8 cellular contexts compared by ENCODE assay signal in the genomic region with DNA sequence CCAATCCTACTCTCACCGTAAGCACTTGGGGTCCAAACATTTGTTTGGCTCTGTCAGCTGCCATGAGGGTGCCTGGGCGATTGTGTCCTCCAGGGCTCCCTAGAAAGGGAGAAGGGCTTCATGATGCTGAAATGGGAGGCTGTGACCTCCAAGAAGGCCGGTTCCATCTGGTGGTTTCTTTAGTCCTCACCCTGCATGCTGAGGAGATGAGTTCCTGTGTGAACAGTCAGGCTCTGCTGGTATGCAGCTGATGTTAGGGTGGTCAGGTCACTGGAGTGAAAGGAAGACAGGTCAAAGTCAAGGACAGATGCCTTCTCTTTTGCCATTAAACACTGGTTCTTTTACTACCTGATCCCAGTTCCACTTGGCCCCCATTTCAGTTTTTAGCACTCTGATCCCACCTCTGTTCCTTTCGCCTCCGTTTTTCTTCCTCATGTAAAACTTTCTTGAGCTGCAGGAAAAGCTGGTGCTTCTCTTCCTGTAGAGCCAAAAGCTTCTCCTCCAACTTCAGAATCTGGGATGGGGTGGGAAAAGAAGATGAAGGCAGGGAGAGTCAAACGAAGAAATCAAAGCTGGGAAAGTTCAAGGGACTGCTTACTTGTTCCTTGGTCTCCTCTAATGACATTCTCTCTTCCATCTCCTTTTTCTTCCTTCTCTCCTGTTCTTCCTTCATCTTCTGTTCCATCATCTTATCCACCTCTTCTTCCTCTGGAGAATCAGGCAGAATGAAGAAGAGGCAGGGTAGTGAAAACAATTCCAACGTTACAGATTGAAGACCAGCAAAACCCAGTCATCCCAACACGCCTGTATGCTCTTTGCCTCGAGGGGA. TPM values are rescaled to one million over a fixed set of nuclear protein-coding genes. Genes with fewer than 3 reads are reported as not detected.
DNase-seq lines count a peak whose midpoint lies in the region; ATAC-seq, FAIRE-seq and TF ChIP-seq lines count a peak whose summit lies in the region.

No MANE protein-coding gene starts in this region.

- peak overlapping the region; percentile 65 for H3K27ac ChIP-seq in AG04450 (ENCODE audit: low read depth, low read length)
- H3K27ac ChIP-seq in GM12878 (ENCODE audit: control insufficient read depth, insufficient read depth): peak overlapping the region; percentile 86
- peak overlapping the region; percentile 67 for H3K27ac ChIP-seq in mesodermal cell (ENCODE audit: low read depth, low read length, severe bottlenecking)

- intact Hi-C loops in GM12878 (cut with micrococcal nuclease; ENCODE audit: unreplicated experiment): no loop called here

- TF ChIP-seq RAD21 in GM12878 (IDR thresholded peaks at IDR 0.05; ENCODE audit: insufficient read depth, low read depth, low read length): no peak

- H3K4me3 ChIP-seq in AG04450 (ENCODE audit: low read depth, low read length) (peak overlapping the region; percentile 86), GM12878 (peak overlapping the region; percentile 84), mesodermal cell (ENCODE audit: extremely low read depth, insufficient read depth, low read length, poor library complexity, severe bottlenecking) (peak overlapping the region; percentile 64)

- DNase-seq in AG04450 (ENCODE audit: low read depth, low spot score): no peak
- peak; percentile 45 for DNase-seq in HT1080 (ENCODE audit: low read depth)
- no peak for DNase-seq in GM12878 (ENCODE audit: low read depth, low spot score)
- DNase-seq in NCI-H2029 treated with DMSO at 0.1 percent for 48 hours (lab: John Stamatoyannopoulos, UW): no peak
- no peak for DNase-seq in GM13977 (ENCODE audit: low spot score)
- DNase-seq in NCI-H524 (lab: John Stamatoyannopoulos, UW): no peak

- TF ChIP-seq CTCF in AG04450 (IDR thresholded peaks at IDR 0.05; ENCODE audit: low read depth, low read length) (no peak), GM12878 (IDR thresholded peaks at IDR 0.05 in 2 of 3, conservative IDR thresholded peaks at IDR 0.05 in 1 of 3; ENCODE audit: control insufficient read depth in 2 of 3, extremely low read depth in 1 of 3, insufficient read depth in 1 of 3, low read depth in 3 of 3, low read length in 3 of 3) (no peak), GM13977 (IDR thresholded peaks at IDR 0.05; ENCODE audit: extremely low read depth, insufficient read depth, missing control alignments) (no peak)

- peaks cover 21% of the 10 kb centered on the region for H4K20me1 ChIP-seq in GM12878 (ENCODE audit: control insufficient read depth, insufficient read depth)

- SMC1A ChIA-PET in GM12878 (lab: Charles Lee; ENCODE audit: uncharacterized antibody, unreplicated experiment): interaction anchor here (0.8 kb wide), 1 partner anchor 30 kb away, joined by 5 read pairs; no protein-coding TSS in a partner anchor

- 17% methylated on average over 9 of the region's 9 CpGs for WGBS in GM12878 (ENCODE audit: insufficient coverage, insufficient replicate concordance, low lambda C conversion rate, missing lambda C conversion rate)
- WGBS in mesodermal cell (ENCODE audit: insufficient coverage in 2 of 2), 2 experiments: 33 to 55% methylated on average over 4 to 7 of the region's 9 CpGs

- H3K36me3 ChIP-seq in GM12878 (ENCODE audit: control insufficient read depth in 2 of 2, insufficient read depth in 2 of 2, low read length in 1 of 2): peaks cover 35 to 36% of the 10 kb centered on the region in 2 experiments
- H3K36me3 ChIP-seq in mesodermal cell (ENCODE audit: control insufficient read depth, insufficient read depth, low read length): peaks cover 79% of the 10 kb centered on the region

- H3K9ac ChIP-seq in GM12878 (ENCODE audit: control insufficient read depth, insufficient read depth, low read length): peak overlapping the region; percentile 83

- H3K9me3 ChIP-seq in AG04450 (ENCODE audit: control insufficient read depth, insufficient read depth, low read length) (peaks cover 2% of the 10 kb centered on the region; the same call in 1 of the 2 replicates), GM12878 (replicated peaks; ENCODE audit: control insufficient read depth, insufficient read depth, low read length) (no peaks in the 10 kb centered on the region), mesodermal cell (ENCODE audit: control insufficient read depth, low read length) (no peaks in the 10 kb centered on the region)

- TF ChIP-seq EP300 in GM12878 (IDR thresholded peaks at IDR 0.05; ENCODE audit: borderline replicate concordance in 1 of 2, control insufficient read depth in 1 of 2, low read depth in 2 of 2, low read length in 2 of 2): no peak

- RAD21 ChIA-PET in GM12878 (lab: Charles Lee; ENCODE audit: unreplicated experiment): no interaction called here

- TF ChIP-seq POLR2A in GM12878 (IDR thresholded peaks at IDR 0.05; ENCODE audit: low read depth, low read length): peak; percentile 50

- no peak overlapping the region for H2AFZ ChIP-seq in GM12878 (ENCODE audit: control insufficient read depth, low read depth, low read length)

- TSS peak; percentile 80 for BruUV-seq in GM12878 (replicated peaks; lab: Mats Ljungman, UMichigan)

- CTCF ChIA-PET in AG04450 (lab: Charles Lee) (interaction anchor here (0.8 to 2.1 kb wide), 2 partner anchors 11 to 34 kb away, joined by 3 to 8 read pairs; no protein-coding TSS in a partner anchor), GM12878 (lab: Yijun Ruan, JAX) (interaction anchor here (0.9 to 1.1 kb wide), 2 partner anchors 191 to 373 kb away, joined by 3 read pairs; partner anchors contain the start of gene TP53)

- ATAC-seq in GM12878 (peak; percentile 18), HG03025 (IDR thresholded peaks at IDR 0.05; ENCODE audit: low FRiP score, unreplicated experiment) (no peak)

- FAIRE-seq in GM12878 (lab: Jason Lieb, UNC): no peak

- peaks cover 43% of the 10 kb centered on the region for H3K79me2 ChIP-seq in GM12878 (ENCODE audit: control insufficient read depth, insufficient read depth, low read length)

- H3K27me3 ChIP-seq in AG04450 (ENCODE audit: control insufficient read depth, insufficient read depth, low read length): no peaks in the 10 kb centered on the region
- no peaks in the 10 kb centered on the region for H3K27me3 ChIP-seq in GM12878 (replicated peaks in 1 of 2; ENCODE audit: control insufficient read depth in 2 of 2, insufficient read depth in 2 of 2, low read length in 1 of 2)

- in situ Hi-C loops in GM12878 (cut with MboI) (no loop called here), GM13977 (cut with MboI; ENCODE audit: low pct_unique_long_range_greater_than_20kb, low sequenced_read_pairs, unreplicated experiment) (no loop called here)

- H3K4me1 ChIP-seq in GM12878 (ENCODE audit: control insufficient read depth, insufficient read depth, low read length): peaks cover 24% of the 10 kb centered on the region
- H3K4me1 ChIP-seq in mesodermal cell (ENCODE audit: control insufficient read depth, insufficient read depth, low read length, poor library complexity, severe bottlenecking): peaks cover 34% of the 10 kb centered on the region

- peak overlapping the region; percentile 95 for H3K4me2 ChIP-seq in GM12878 (ENCODE audit: control insufficient read depth, insufficient read depth)

- POLR2A ChIA-PET in AG04450 (lab: Yijun Ruan, JAX): interaction anchor here (1.6 to 3.6 kb wide), 2 partner anchors 16 to 33 kb away, joined by 5 to 17 read pairs; partner anchors contain the start of genes NEURL4 and SLC2A4
- POLR2A ChIA-PET in GM12878 (lab: Charles Lee): interaction anchor here (0.6 to 1.7 kb wide), 5 partner anchors 15 to 963 kb away, joined by 3 to 7 read pairs (median 3); partner anchors contain the start of gene NEURL4

RNA-seq across cellular contexts. Expression of gene GPS2, which starts 1.1 kb away (rescaled TPM):
- polyA plus RNA-seq in AG04450 (2011; rRNA removed) (21.5 and 22.2 TPM in 2 replicates), GM12878 (2011; rRNA removed) (10.1 and 10.2 TPM in 2 replicates), GM12878 (2014; fragmentation: Illumina TruSeq; extraction: Trizol) (35.4 and 46.7 TPM in 2 replicates), GM12878 (2014; fragmentation: Nextera tagmentation; extraction: Ambion mirVana) (10 to 100 TPM; 18.4 to 26.0 TPM), GM12878 (2014; rRNA removed) (38.3 and 44.5 TPM in 2 replicates), GM12878 (2016; fragmentation: Nextera tagmentation; extraction: Ambion mirVana) (10 to 100 TPM; 91.6 to 96.4 TPM)
- 30.0 and 42.0 TPM in 2 replicates for polyA minus RNA-seq in AG04450 (2011; rRNA and poly(A)+ RNA removed)
- total RNA-seq in HT1080 (2014; rRNA removed; shearing (Covaris generic)): 125 and 135 TPM in 2 replicates
- 90.9 and 91.5 TPM in 2 replicates for polyA plus RNA-seq in HT1080 (2015; cell fraction: cytosol; rRNA removed)
- 107 and 110 TPM in 2 replicates for polyA plus RNA-seq in HT1080 (2015; cell fraction: nucleus; rRNA removed)
- 25.1 and 29.8 TPM in 2 replicates for total RNA-seq in GM12878 (2013; cell fraction: nucleolus; rRNA removed)
- total RNA-seq in GM12878 (2014; rRNA removed) (42.4 and 58.2 TPM in 2 replicates), GM12878 (2014; rRNA removed; fragmentation: Illumina TruSeq; extraction: Trizol) (32.2 and 35.8 TPM in 2 replicates), GM12878 (2021) (44.2 and 50.7 TPM in 2 replicates)
- 36.6 TPM for polyA plus RNA-seq in GM12878 (2011; ENCODE audit: low read depth)
- polyA plus RNA-seq in GM12878 (2011; cell fraction: cytosol; rRNA removed): 24.7 and 25.9 TPM in 2 replicates
- polyA plus RNA-seq in GM12878 (2011; cell fraction: nucleus; rRNA removed): 132 and 133 TPM in 2 replicates
- 35.8 and 45.2 TPM in 2 replicates for polyA plus RNA-seq in GM12878 (2012)
- 11.0 and 26.7 TPM in 2 replicates for polyA minus RNA-seq in GM12878 (2011; rRNA and poly(A)+ RNA removed)
- polyA minus RNA-seq in GM12878 (2011; cell fraction: cytosol; rRNA and poly(A)+ RNA removed): 7.5 and 11.1 TPM in 2 replicates
- 24.3 and 29.8 TPM in 2 replicates for polyA minus RNA-seq in GM12878 (2011; cell fraction: nucleus; rRNA and poly(A)+ RNA removed)
- polyA plus RNA-seq in mesodermal cell (2013, experiment 1 of 2): 42.5 TPM
- polyA plus RNA-seq in mesodermal cell (2013, experiment 2 of 2): 44.6 TPM

RNA-seq across cellular contexts. Expression of gene EIF5A, which starts 6.7 kb away (rescaled TPM):
- polyA plus RNA-seq in AG04450 (2011; rRNA removed) (466 and 469 TPM in 2 replicates), GM12878 (2011; rRNA removed) (726 and 811 TPM in 2 replicates), GM12878 (2014; fragmentation: Illumina TruSeq; extraction: Trizol) (601 and 1,090 TPM in 2 replicates), GM12878 (2014; fragmentation: Nextera tagmentation; extraction: Ambion mirVana) (10 to 100 TPM; 26.5 to 85.5 TPM), GM12878 (2014; rRNA removed) (1,043 and 1,146 TPM in 2 replicates), GM12878 (2016; fragmentation: Nextera tagmentation; extraction: Ambion mirVana) (1,000 to 10,000 TPM; 1,758 to 1,792 TPM)
- 754 and 776 TPM in 2 replicates for polyA minus RNA-seq in AG04450 (2011; rRNA and poly(A)+ RNA removed)
- total RNA-seq in HT1080 (2014; rRNA removed; shearing (Covaris generic)): 1,448 and 1,578 TPM in 2 replicates
- polyA plus RNA-seq in HT1080 (2015; cell fraction: cytosol; rRNA removed): 1,385 and 1,785 TPM in 2 replicates
- polyA plus RNA-seq in HT1080 (2015; cell fraction: nucleus; rRNA removed): 681 and 724 TPM in 2 replicates
- 66.1 and 66.2 TPM in 2 replicates for total RNA-seq in GM12878 (2013; cell fraction: nucleolus; rRNA removed)
- total RNA-seq in GM12878 (2014; rRNA removed) (764 and 846 TPM in 2 replicates), GM12878 (2014; rRNA removed; fragmentation: Illumina TruSeq; extraction: Trizol) (565 and 610 TPM in 2 replicates), GM12878 (2021) (1,049 and 1,070 TPM in 2 replicates)
- polyA plus RNA-seq in GM12878 (2011; ENCODE audit: low read depth): 441 TPM
- 741 and 975 TPM in 2 replicates for polyA plus RNA-seq in GM12878 (2011; cell fraction: cytosol; rRNA removed)
- polyA plus RNA-seq in GM12878 (2011; cell fraction: nucleus; rRNA removed): 506 and 552 TPM in 2 replicates
- polyA plus RNA-seq in GM12878 (2012): 514 and 661 TPM in 2 replicates
- polyA minus RNA-seq in GM12878 (2011; rRNA and poly(A)+ RNA removed): 893 and 1,007 TPM in 2 replicates
- 364 and 457 TPM in 2 replicates for polyA minus RNA-seq in GM12878 (2011; cell fraction: cytosol; rRNA and poly(A)+ RNA removed)
- polyA minus RNA-seq in GM12878 (2011; cell fraction: nucleus; rRNA and poly(A)+ RNA removed): 139 and 221 TPM in 2 replicates
- 680 TPM for polyA plus RNA-seq in mesodermal cell (2013, experiment 1 of 2)
- polyA plus RNA-seq in mesodermal cell (2013, experiment 2 of 2): 593 TPM

RNA-seq across cellular contexts. Expression of gene NEURL4, which starts 15.0 kb away (rescaled TPM):
- 7.3 and 9.6 TPM in 2 replicates for polyA plus RNA-seq in AG04450 (2011; rRNA removed)
- 18.4 and 25.8 TPM in 2 replicates for polyA minus RNA-seq in AG04450 (2011; rRNA and poly(A)+ RNA removed)
- 20.7 TPM in 2 replicates for total RNA-seq in HT1080 (2014; rRNA removed; shearing (Covaris generic))
- polyA plus RNA-seq in HT1080 (2015; cell fraction: cytosol; rRNA removed): 7.3 and 8.2 TPM in 2 replicates
- 74.5 and 82.3 TPM in 2 replicates for polyA plus RNA-seq in HT1080 (2015; cell fraction: nucleus; rRNA removed)
- total RNA-seq in GM12878 (2013; cell fraction: nucleolus; rRNA removed): 37.7 and 42.5 TPM in 2 replicates
- 12.5 and 16.0 TPM in 2 replicates for total RNA-seq in GM12878 (2014; rRNA removed)
- 8.2 and 8.7 TPM in 2 replicates for total RNA-seq in GM12878 (2014; rRNA removed; fragmentation: Illumina TruSeq; extraction: Trizol)
- 32.7 and 41.9 TPM in 2 replicates for total RNA-seq in GM12878 (2021)
- polyA plus RNA-seq in GM12878 (2011; ENCODE audit: low read depth): 8.0 TPM
- 6.1 and 11.3 TPM in 2 replicates for polyA plus RNA-seq in GM12878 (2011; rRNA removed)
- 13.5 and 14.1 TPM in 2 replicates for polyA plus RNA-seq in GM12878 (2011; cell fraction: cytosol; rRNA removed)
- 156 and 203 TPM in 2 replicates for polyA plus RNA-seq in GM12878 (2011; cell fraction: nucleus; rRNA removed)
- polyA plus RNA-seq in GM12878 (2012): 18.3 and 19.2 TPM in 2 replicates
- 9.1 and 14.2 TPM in 2 replicates for polyA plus RNA-seq in GM12878 (2014; fragmentation: Illumina TruSeq; extraction: Trizol)
- polyA plus RNA-seq in GM12878 (2014; fragmentation: Nextera tagmentation; extraction: Ambion mirVana): under 1 TPM; 0.03 to 0.26 TPM
- polyA plus RNA-seq in GM12878 (2014; rRNA removed): 25.2 and 33.0 TPM in 2 replicates
- polyA plus RNA-seq in GM12878 (2016; fragmentation: Nextera tagmentation; extraction: Ambion mirVana): 1 to 10 TPM; 2.9 to 3.6 TPM
- polyA minus RNA-seq in GM12878 (2011; rRNA and poly(A)+ RNA removed): 14.3 and 14.5 TPM in 2 replicates
- polyA minus RNA-seq in GM12878 (2011; cell fraction: cytosol; rRNA and poly(A)+ RNA removed): 5.2 and 10.1 TPM in 2 replicates
- 39.9 and 57.1 TPM in 2 replicates for polyA minus RNA-seq in GM12878 (2011; cell fraction: nucleus; rRNA and poly(A)+ RNA removed)
- 22.1 TPM for polyA plus RNA-seq in mesodermal cell (2013, experiment 1 of 2)
- polyA plus RNA-seq in mesodermal cell (2013, experiment 2 of 2): 17.0 TPM

RNA-seq across cellular contexts. Expression of gene YBX2, which starts 19.7 kb away (rescaled TPM):
- polyA plus RNA-seq in AG04450 (2011; rRNA removed) (0.02 TPM in 1 of 2 replicates, not detected in the other), GM12878 (2011; rRNA removed) (not detected in 2 replicates), GM12878 (2014; fragmentation: Illumina TruSeq; extraction: Trizol) (not detected in 2 replicates), GM12878 (2014; fragmentation: Nextera tagmentation; extraction: Ambion mirVana) (not detected), GM12878 (2014; rRNA removed) (not detected in 2 replicates), GM12878 (2016; fragmentation: Nextera tagmentation; extraction: Ambion mirVana) (not detected)
- not detected in 2 replicates for polyA minus RNA-seq in AG04450 (2011; rRNA and poly(A)+ RNA removed)
- not detected in 2 replicates for total RNA-seq in HT1080 (2014; rRNA removed; shearing (Covaris generic))
- not detected in 2 replicates for polyA plus RNA-seq in HT1080 (2015; cell fraction: cytosol; rRNA removed)
- polyA plus RNA-seq in HT1080 (2015; cell fraction: nucleus; rRNA removed): not detected in 2 replicates
- total RNA-seq in GM12878 (2013; cell fraction: nucleolus; rRNA removed): not detected in 2 replicates
- total RNA-seq in GM12878 (2014; rRNA removed) (not detected in 2 replicates), GM12878 (2014; rRNA removed; fragmentation: Illumina TruSeq; extraction: Trizol) (not detected in 2 replicates), GM12878 (2021) (not detected in 2 replicates)
- not detected for polyA plus RNA-seq in GM12878 (2011; ENCODE audit: low read depth)
- polyA plus RNA-seq in GM12878 (2011; cell fraction: cytosol; rRNA removed): not detected in 2 replicates
- polyA plus RNA-seq in GM12878 (2011; cell fraction: nucleus; rRNA removed): not detected in 2 replicates
- polyA plus RNA-seq in GM12878 (2012): 0.08 TPM in 1 of 2 replicates, not detected in the other
- polyA minus RNA-seq in GM12878 (2011; rRNA and poly(A)+ RNA removed): not detected in 2 replicates
- polyA minus RNA-seq in GM12878 (2011; cell fraction: cytosol; rRNA and poly(A)+ RNA removed): not detected in 2 replicates
- polyA minus RNA-seq in GM12878 (2011; cell fraction: nucleus; rRNA and poly(A)+ RNA removed): not detected in 2 replicates
- polyA plus RNA-seq in mesodermal cell (2013, experiment 1 of 2): 2.2 TPM
- 2.4 TPM for polyA plus RNA-seq in mesodermal cell (2013, experiment 2 of 2)

RNA-seq across cellular contexts. Expression of gene ACAP1, which starts 22.2 kb away (rescaled TPM):
- 0.35 and 0.74 TPM in 2 replicates for polyA plus RNA-seq in AG04450 (2011; rRNA removed)
- 0.09 and 0.22 TPM in 2 replicates for polyA minus RNA-seq in AG04450 (2011; rRNA and poly(A)+ RNA removed)
- total RNA-seq in HT1080 (2014; rRNA removed; shearing (Covaris generic)): 0.90 and 2.2 TPM in 2 replicates
- 0.65 and 0.76 TPM in 2 replicates for polyA plus RNA-seq in HT1080 (2015; cell fraction: cytosol; rRNA removed)
- polyA plus RNA-seq in HT1080 (2015; cell fraction: nucleus; rRNA removed): 2.2 and 3.3 TPM in 2 replicates
- 152 and 161 TPM in 2 replicates for total RNA-seq in GM12878 (2013; cell fraction: nucleolus; rRNA removed)
- total RNA-seq in GM12878 (2014; rRNA removed): 120 and 140 TPM in 2 replicates
- total RNA-seq in GM12878 (2014; rRNA removed; fragmentation: Illumina TruSeq; extraction: Trizol): 65.4 and 66.6 TPM in 2 replicates
- total RNA-seq in GM12878 (2021): 245 and 257 TPM in 2 replicates
- 123 TPM for polyA plus RNA-seq in GM12878 (2011; ENCODE audit: low read depth)
- polyA plus RNA-seq in GM12878 (2011; rRNA removed): 64.6 and 95.4 TPM in 2 replicates
- polyA plus RNA-seq in GM12878 (2011; cell fraction: cytosol; rRNA removed): 94.0 and 108 TPM in 2 replicates
- 250 and 276 TPM in 2 replicates for polyA plus RNA-seq in GM12878 (2011; cell fraction: nucleus; rRNA removed)
- 149 and 170 TPM in 2 replicates for polyA plus RNA-seq in GM12878 (2012)
- polyA plus RNA-seq in GM12878 (2014; fragmentation: Illumina TruSeq; extraction: Trizol): 32.7 and 72.6 TPM in 2 replicates
- 10 to 100 TPM in 1 of 2 experiments, 1 to 10 TPM in 1; 5.7 to 25.2 TPM for polyA plus RNA-seq in GM12878 (2014; fragmentation: Nextera tagmentation; extraction: Ambion mirVana)
- 143 and 159 TPM in 2 replicates for polyA plus RNA-seq in GM12878 (2014; rRNA removed)
- 100 to 1,000 TPM; 148 TPM for polyA plus RNA-seq in GM12878 (2016; fragmentation: Nextera tagmentation; extraction: Ambion mirVana)
- polyA minus RNA-seq in GM12878 (2011; rRNA and poly(A)+ RNA removed): 48.6 and 107 TPM in 2 replicates
- 46.0 and 53.7 TPM in 2 replicates for polyA minus RNA-seq in GM12878 (2011; cell fraction: cytosol; rRNA and poly(A)+ RNA removed)
- polyA minus RNA-seq in GM12878 (2011; cell fraction: nucleus; rRNA and poly(A)+ RNA removed): 50.3 and 70.3 TPM in 2 replicates
- 5.0 TPM for polyA plus RNA-seq in mesodermal cell (2013, experiment 1 of 2)
- 1.9 TPM for polyA plus RNA-seq in mesodermal cell (2013, experiment 2 of 2)
